Comparison of ENCODE assay signal across 8 cellular contexts in the genomic region with DNA sequence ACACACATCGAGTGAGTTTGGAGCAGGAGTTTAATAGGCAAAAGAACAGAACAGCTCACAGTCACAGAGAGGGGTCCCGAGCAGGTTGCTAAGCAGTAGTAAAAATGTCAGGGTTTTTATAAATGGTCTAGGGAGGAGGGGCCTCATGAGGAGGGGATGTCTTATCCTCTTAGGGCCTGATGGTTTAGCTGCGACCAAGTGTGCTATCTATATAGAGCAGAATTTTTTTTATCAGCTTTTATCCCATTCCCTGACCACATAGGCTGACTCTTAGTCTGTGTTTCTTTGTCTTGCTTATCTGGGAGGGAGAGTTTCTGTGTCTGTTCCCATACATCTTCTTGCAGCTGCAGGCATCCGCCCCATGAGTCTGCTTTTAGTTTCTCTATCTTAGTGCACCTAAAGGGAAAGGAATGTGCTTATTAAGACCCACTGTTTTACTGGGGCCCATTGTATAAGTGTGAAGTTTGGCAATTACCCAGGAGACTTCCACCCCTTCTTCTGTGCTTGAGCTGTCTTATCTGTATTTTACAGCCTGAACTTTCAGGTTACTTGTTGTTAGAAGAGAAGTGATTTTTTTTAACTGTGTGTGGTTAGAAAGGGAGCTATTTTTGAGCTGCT. TPM values are rescaled to one million over a fixed set of nuclear protein-coding genes. Genes with fewer than 3 reads are reported as not detected.
DNase-seq lines count a peak whose midpoint lies in the region; ATAC-seq, FAIRE-seq and TF ChIP-seq lines count a peak whose summit lies in the region.

No MANE protein-coding gene starts in this region.

- H3K9me3 ChIP-seq in GM12878 (replicated peaks; ENCODE audit: control insufficient read depth, insufficient read depth, low read length), result no peaks in the 10 kb centered on the region

- peaks cover 18% of the 10 kb centered on the region for H3K79me2 ChIP-seq in GM12878 (ENCODE audit: control insufficient read depth, insufficient read depth, low read length)

- H3K36me3 Mint-ChIP-seq in memory B cell, result peaks cover 6% of the 10 kb centered on the region

- in situ Hi-C loops in GM12878 (cut with MboI), result no loop called here

- H3K27ac ChIP-seq in GM12878 (ENCODE audit: control insufficient read depth, insufficient read depth) (peak overlapping the region; percentile 77), caudate nucleus (ENCODE audit: low read depth, low read length) (no peak overlapping the region)

- H3K4me1 Mint-ChIP-seq in memory B cell, result peaks cover 40% of the 10 kb centered on the region

- BruUV-seq in GM12878 (replicated peaks; lab: Mats Ljungman, UMichigan), result no TSS peak

- no peak for TF ChIP-seq EP300 in GM12878 (IDR thresholded peaks at IDR 0.05; ENCODE audit: borderline replicate concordance in 1 of 2, control insufficient read depth in 1 of 2, low read depth in 2 of 2, low read length in 2 of 2)

- H3K36me3 ChIP-seq in GM12878 (ENCODE audit: control insufficient read depth in 2 of 2, insufficient read depth in 2 of 2, low read length in 1 of 2), result no peaks in the 10 kb centered on the region

- FAIRE-seq in GM12878 (lab: Jason Lieb, UNC), result no peak

- RAD21 ChIA-PET in GM12878 (lab: Charles Lee; ENCODE audit: unreplicated experiment), result interaction anchor here (0.7 to 5.9 kb wide), 21 partner anchors 10 to 362 kb away, joined by 3 to 88 read pairs (median 6); partner anchors contain the start of genes ANXA4 and NFU1

- H4K20me1 ChIP-seq in GM12878 (ENCODE audit: control insufficient read depth, insufficient read depth), result no peaks in the 10 kb centered on the region

- peak overlapping the region; percentile 40 for H2AFZ ChIP-seq in GM12878 (ENCODE audit: control insufficient read depth, low read depth, low read length)

- no peak for TF ChIP-seq RAD21 in GM12878 (IDR thresholded peaks at IDR 0.05; ENCODE audit: insufficient read depth, low read depth, low read length)

- H3K4me3 Mint-ChIP-seq in memory B cell, result peak overlapping the region; percentile 54

- 10% methylated on average over 4 of the region's 4 CpGs for WGBS in GM12878 (ENCODE audit: insufficient coverage, insufficient replicate concordance, low lambda C conversion rate, missing lambda C conversion rate)

- peak overlapping the region; percentile 78 for H3K4me2 ChIP-seq in GM12878 (ENCODE audit: control insufficient read depth, insufficient read depth)

- no peaks in the 10 kb centered on the region for H3K27me3 Mint-ChIP-seq in memory B cell

- no peaks in the 10 kb centered on the region for H3K27me3 ChIP-seq in GM12878 (replicated peaks in 1 of 2; ENCODE audit: control insufficient read depth in 2 of 2, insufficient read depth in 2 of 2, low read length in 1 of 2)

- H3K9me3 Mint-ChIP-seq in memory B cell, result no peaks in the 10 kb centered on the region

- TF ChIP-seq POLR2A in GM12878 (IDR thresholded peaks at IDR 0.05; ENCODE audit: low read depth, low read length), result no peak

- ATAC-seq in HG03159 (IDR thresholded peaks at IDR 0.05; ENCODE audit: unreplicated experiment) (peak; percentile 38), GM12878 (peak; percentile 68), memory B cell (ENCODE audit: low read depth) (peak; percentile 35)

- SMC1A ChIA-PET in GM12878 (lab: Charles Lee; ENCODE audit: uncharacterized antibody, unreplicated experiment), result interaction anchor here (0.7 to 7.1 kb wide), 23 partner anchors 9 to 104 kb away, joined by 3 to 117 read pairs (median 9); partner anchors contain the start of genes ANXA4 and GMCL1

- intact Hi-C loops in GM12878 (cut with micrococcal nuclease; ENCODE audit: unreplicated experiment), result loop anchor here (5.0 kb wide), 1 partner anchor 57 kb away; the partner anchor contains the start of gene ANXA4

- CTCF ChIA-PET in GM12878 (lab: Yijun Ruan, JAX), result interaction anchor here (0.6 to 11.7 kb wide), 18 partner anchors 9 to 451 kb away, joined by 3 to 103 read pairs (median 6); partner anchors contain the start of gene ANXA4

- no peak for DNase-seq in GM12878 (ENCODE audit: low read depth, low spot score)
- DNase-seq in memory B cell (ENCODE audit: low spot score in 2 of 2), result no peak
- no peak for DNase-seq in caudate nucleus (lab: John Stamatoyannopoulos, UW)
- no peak for DNase-seq in occipital lobe (lab: John Stamatoyannopoulos, UW)
- DNase-seq in GM19240 (ENCODE audit: insufficient read length, low spot score), result no peak
- DNase-seq in iPS-NIHi11 (ENCODE audit: low spot score), result no peak

- POLR2A ChIA-PET in GM12878 (lab: Charles Lee), result interaction anchor here (0.7 to 4.7 kb wide), 14 partner anchors 9 to 306 kb away, joined by 3 to 40 read pairs (median 6); partner anchors contain the start of gene AAK1

- H3K4me3 ChIP-seq in GM12875 (ENCODE audit: low read depth, low read length), result peak overlapping the region; percentile 46
- peak overlapping the region; percentile 69 for H3K4me3 ChIP-seq in GM12878

- peak overlapping the region; percentile 59; the same call in 1 of the 2 replicates for H3K9ac ChIP-seq in GM12878 (ENCODE audit: control insufficient read depth, insufficient read depth, low read length)

- peaks cover 69% of the 10 kb centered on the region for H3K4me1 ChIP-seq in GM12878 (ENCODE audit: control insufficient read depth, insufficient read depth, low read length)

- TF ChIP-seq CTCF in GM12875 (IDR thresholded peaks at IDR 0.05; ENCODE audit: borderline replicate concordance, insufficient read depth, low read depth, low read length) (no peak), GM12878 (IDR thresholded peaks at IDR 0.05 in 2 of 3, conservative IDR thresholded peaks at IDR 0.05 in 1 of 3; ENCODE audit: control insufficient read depth in 2 of 3, extremely low read depth in 1 of 3, insufficient read depth in 1 of 3, low read depth in 3 of 3, low read length in 3 of 3) (no peak)

- peak overlapping the region; percentile 80 for H3K27ac Mint-ChIP-seq in memory B cell

TF ChIP-seq in GM12878, 131 proteins besides CTCF, POLR2A, EP300 and RAD21 (continues in another document):
- TF ChIP-seq CBX5 (IDR thresholded peaks at IDR 0.05; ENCODE audit: low read depth) (0 out of 2 replicates have a peak, but pooled peaks have one; percentile 36), FOXM1 (IDR thresholded peaks at IDR 0.05; ENCODE audit: low read depth, low read length) (0 out of 2 replicates have a peak, but pooled peaks have one; percentile 34), ELK1 (IDR thresholded peaks at IDR 0.05; ENCODE audit: low read depth, low read length) (no peak), HDAC2 (IDR thresholded peaks at IDR 0.05) (no peak)
- TF ChIP-seq, protein P1, sequence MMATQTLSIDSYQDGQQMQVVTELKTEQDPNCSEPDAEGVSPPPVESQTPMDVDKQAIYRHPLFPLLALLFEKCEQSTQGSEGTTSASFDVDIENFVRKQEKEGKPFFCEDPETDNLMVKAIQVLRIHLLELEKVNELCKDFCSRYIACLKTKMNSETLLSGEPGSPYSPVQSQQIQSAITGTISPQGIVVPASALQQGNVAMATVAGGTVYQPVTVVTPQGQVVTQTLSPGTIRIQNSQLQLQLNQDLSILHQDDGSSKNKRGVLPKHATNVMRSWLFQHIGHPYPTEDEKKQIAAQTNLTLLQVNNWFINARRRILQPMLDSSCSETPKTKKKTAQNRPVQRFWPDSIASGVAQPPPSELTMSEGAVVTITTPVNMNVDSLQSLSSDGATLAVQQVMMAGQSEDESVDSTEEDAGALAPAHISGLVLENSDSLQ (IDR thresholded peaks at IDR 0.05), result peak; percentile 86

RNA-seq across cellular contexts. Expression of gene GMCL1, which starts 30.4 kb away (rescaled TPM):
- total RNA-seq in GM12878 (2013; cell fraction: nucleolus; rRNA removed), result 31.6 and 32.3 TPM in 2 replicates
- total RNA-seq in GM12878 (2014; rRNA removed), result 9.9 and 12.6 TPM in 2 replicates
- total RNA-seq in GM12878 (2014; rRNA removed; fragmentation: Illumina TruSeq; extraction: Trizol), result 11.2 TPM in 2 replicates
- total RNA-seq in GM12878 (2021), result 10.3 and 13.4 TPM in 2 replicates
- polyA plus RNA-seq in GM12878 (2011; ENCODE audit: low read depth), result 4.9 TPM
- polyA plus RNA-seq in GM12878 (2011; rRNA removed), result 15.9 and 23.8 TPM in 2 replicates
- polyA plus RNA-seq in GM12878 (2011; cell fraction: cytosol; rRNA removed), result 4.9 and 6.4 TPM in 2 replicates
- polyA plus RNA-seq in GM12878 (2011; cell fraction: nucleus; rRNA removed), result 8.2 and 8.6 TPM in 2 replicates
- polyA plus RNA-seq in GM12878 (2012), result 7.9 and 11.3 TPM in 2 replicates
- 13.6 and 16.3 TPM in 2 replicates for polyA plus RNA-seq in GM12878 (2014; fragmentation: Illumina TruSeq; extraction: Trizol)
- 1 to 10 TPM; 3.7 to 4.8 TPM for polyA plus RNA-seq in GM12878 (2014; fragmentation: Nextera tagmentation; extraction: Ambion mirVana)
- polyA plus RNA-seq in GM12878 (2014; rRNA removed), result 8.9 and 9.6 TPM in 2 replicates
- polyA plus RNA-seq in GM12878 (2016; fragmentation: Nextera tagmentation; extraction: Ambion mirVana), result 10 to 100 TPM; 18.8 to 21.4 TPM
- 8.0 and 9.6 TPM in 2 replicates for polyA minus RNA-seq in GM12878 (2011; rRNA and poly(A)+ RNA removed)
- 3.7 and 3.8 TPM in 2 replicates for polyA minus RNA-seq in GM12878 (2011; cell fraction: cytosol; rRNA and poly(A)+ RNA removed)
- 3.1 and 9.6 TPM in 2 replicates for polyA minus RNA-seq in GM12878 (2011; cell fraction: nucleus; rRNA and poly(A)+ RNA removed)
- 18.7 TPM for total RNA-seq in occipital lobe

RNA-seq across cellular contexts. Expression of gene ANXA4, which starts 57.1 kb away (rescaled TPM):
- 52.6 and 58.2 TPM in 2 replicates for total RNA-seq in GM12878 (2013; cell fraction: nucleolus; rRNA removed)
- 59.3 and 60.0 TPM in 2 replicates for total RNA-seq in GM12878 (2014; rRNA removed)
- 16.3 and 17.7 TPM in 2 replicates for total RNA-seq in GM12878 (2014; rRNA removed; fragmentation: Illumina TruSeq; extraction: Trizol)
- total RNA-seq in GM12878 (2021), result 57.5 and 64.2 TPM in 2 replicates
- polyA plus RNA-seq in GM12878 (2011; ENCODE audit: low read depth), result 18.8 TPM
- polyA plus RNA-seq in GM12878 (2011; rRNA removed), result 81.6 and 97.2 TPM in 2 replicates
- polyA plus RNA-seq in GM12878 (2011; cell fraction: cytosol; rRNA removed), result 71.3 and 110 TPM in 2 replicates
- 110 and 122 TPM in 2 replicates for polyA plus RNA-seq in GM12878 (2011; cell fraction: nucleus; rRNA removed)
- 44.2 and 54.2 TPM in 2 replicates for polyA plus RNA-seq in GM12878 (2012)
- polyA plus RNA-seq in GM12878 (2014; fragmentation: Illumina TruSeq; extraction: Trizol), result 57.9 and 74.3 TPM in 2 replicates
- polyA plus RNA-seq in GM12878 (2014; fragmentation: Nextera tagmentation; extraction: Ambion mirVana), result 10 to 100 TPM; 64.6 to 73.1 TPM
- 78.8 and 94.3 TPM in 2 replicates for polyA plus RNA-seq in GM12878 (2014; rRNA removed)
- polyA plus RNA-seq in GM12878 (2016; fragmentation: Nextera tagmentation; extraction: Ambion mirVana), result 10 to 100 TPM; 69.0 to 74.2 TPM
- 77.5 and 85.9 TPM in 2 replicates for polyA minus RNA-seq in GM12878 (2011; rRNA and poly(A)+ RNA removed)
- 24.5 and 37.8 TPM in 2 replicates for polyA minus RNA-seq in GM12878 (2011; cell fraction: cytosol; rRNA and poly(A)+ RNA removed)
- polyA minus RNA-seq in GM12878 (2011; cell fraction: nucleus; rRNA and poly(A)+ RNA removed), result 21.4 and 30.3 TPM in 2 replicates
- total RNA-seq in occipital lobe, result 3.4 TPM
